Comparison of ENCODE assay signal across 20 cellular contexts in genomic region chr20:5070081-5070480, GRCh38. TPM values are rescaled to one million over a fixed set of nuclear protein-coding genes. Genes with fewer than 3 reads are reported as not detected.
DNase-seq lines count a peak whose midpoint lies in the region; ATAC-seq, FAIRE-seq and TF ChIP-seq lines count a peak whose summit lies in the region.
"Had no signal": no experiment of that assay in that cellular context is flagged by ENCODE, and none has a peak within 500 bp of the region (broad histone marks: within the 10 kb centered on the region; RNA-seq: fewer than 3 reads in every experiment).

No MANE protein-coding gene starts in this region.

- no peak for FAIRE-seq in HepG2 (lab: Jason Lieb, UNC)
- FAIRE-seq: G401.6, GM12892, GM19239 had no signal

- no peak overlapping the region for H3K4me3 ChIP-seq in HepG2 (replicated peaks in 1 of 3; ENCODE audit: insufficient read depth in 1 of 3, low read depth in 2 of 3, low read length in 3 of 3)
- no peak overlapping the region for H3K4me3 ChIP-seq in right lobe of liver
- H3K4me3 ChIP-seq: BLaER1 treated with 17β-estradiol and CSF1 and Interleukin-3, amounts not matched to agents 10 nM and 100 nM had no signal

- no peaks in the 10 kb centered on the region for H3K27me3 Mint-ChIP-seq in dendritic cell treated with granulocyte-macrophage colony-stimulating factor and Interleukin-4, amounts not matched to agents 40 ng/mL and 50 ng/mL, for 4 days
- no peaks in the 10 kb centered on the region for H3K27me3 Mint-ChIP-seq in chondrocyte (ENCODE audit: low read depth)
- H3K27me3 Mint-ChIP-seq: CD4-positive, CD25-positive, alpha-beta regulatory T cell had no signal

- no peak overlapping the region for H3K9ac ChIP-seq in HepG2 (ENCODE audit: insufficient read depth, low read depth, low read length)
- H3K9ac ChIP-seq: BLaER1 treated with 17β-estradiol and CSF1 and Interleukin-3, amounts not matched to agents 10 nM and 100 nM had no signal

- TF ChIP-seq CTCF in HepG2 (CRISPR knock-in tag; IDR thresholded peaks at IDR 0.05) (peak; percentile 64), right lobe of liver (IDR thresholded peaks at IDR 0.05) (no peak), chondrocyte (IDR thresholded peaks at IDR 0.05) (no peak)

- 78% methylated on average over 7 of the region's 7 CpGs for WGBS in HepG2 (ENCODE audit: low lambda C conversion rate)
- WGBS in right lobe of liver (ENCODE audit: insufficient coverage, low coverage, low lambda C conversion rate, missing lambda C conversion rate), result 93% methylated on average over 4 of the region's 7 CpGs

- H3K4me2 ChIP-seq in HepG2 (ENCODE audit: low read depth, low read length), result peak overlapping the region; percentile 26

- H3K36me3 ChIP-seq in HepG2 (replicated peaks in 1 of 2; ENCODE audit: control insufficient read depth in 1 of 2, insufficient read depth in 2 of 2, low read length in 2 of 2) (no peaks in the 10 kb centered on the region), right lobe of liver (no peaks in the 10 kb centered on the region)
- H3K36me3 ChIP-seq: BLaER1 treated with 17β-estradiol and CSF1 and Interleukin-3, amounts not matched to agents 10 nM and 100 nM had no signal

- TF ChIP-seq EP300 in HepG2 (IDR thresholded peaks at IDR 0.05; ENCODE audit: low read depth in 2 of 2, low read length in 2 of 2) (no peak), HepG2 (CRISPR knock-in tag; IDR thresholded peaks at IDR 0.05; ENCODE audit: borderline replicate concordance) (no peak)

- H2AFZ ChIP-seq in HepG2 (ENCODE audit: low read length), result no peak overlapping the region

- H3K4me3 Mint-ChIP-seq in dendritic cell treated with granulocyte-macrophage colony-stimulating factor and Interleukin-4, amounts not matched to agents 40 ng/mL and 50 ng/mL, for 4 days, result no peak overlapping the region
- no peak overlapping the region for H3K4me3 Mint-ChIP-seq in chondrocyte (ENCODE audit: unreplicated experiment)
- H3K4me3 Mint-ChIP-seq: CD4-positive, CD25-positive, alpha-beta regulatory T cell; H9 had no signal

- no TSS peak for BruUV-seq in HepG2 (replicated peaks; lab: Mats Ljungman, UMichigan)

- peaks cover 61% of the 10 kb centered on the region for H3K4me1 Mint-ChIP-seq in dendritic cell treated with granulocyte-macrophage colony-stimulating factor and Interleukin-4, amounts not matched to agents 40 ng/mL and 50 ng/mL, for 4 days (ENCODE audit: low read depth)
- H3K4me1 Mint-ChIP-seq in chondrocyte (ENCODE audit: low read depth), result peaks cover 32% of the 10 kb centered on the region
- H3K4me1 Mint-ChIP-seq: CD4-positive, CD25-positive, alpha-beta regulatory T cell had no signal

- peak; percentile 42; the same call in 1 of the 2 replicates for TF ChIP-seq RAD21 in HepG2 (CRISPR knock-in tag; IDR thresholded peaks at IDR 0.05)

- H3K36me3 Mint-ChIP-seq in dendritic cell treated with granulocyte-macrophage colony-stimulating factor and Interleukin-4, amounts not matched to agents 40 ng/mL and 50 ng/mL, for 4 days (ENCODE audit: low read depth), result no peaks in the 10 kb centered on the region
- no peaks in the 10 kb centered on the region for H3K36me3 Mint-ChIP-seq in chondrocyte (ENCODE audit: low read depth)

- H4K20me1 ChIP-seq in HepG2 (ENCODE audit: insufficient read depth, low read length), result no peaks in the 10 kb centered on the region
- H4K20me1 ChIP-seq: BLaER1 treated with 17β-estradiol and CSF1 and Interleukin-3, amounts not matched to agents 10 nM and 100 nM had no signal

- no peaks in the 10 kb centered on the region for H3K9me3 ChIP-seq in HepG2 (ENCODE audit: low read length)
- H3K9me3 ChIP-seq in right lobe of liver, result no peaks in the 10 kb centered on the region
- H3K9me3 ChIP-seq: BLaER1 treated with 17β-estradiol and CSF1 and Interleukin-3, amounts not matched to agents 10 nM and 100 nM had no signal

- no peak overlapping the region for H3K27ac ChIP-seq in HepG2 (ENCODE audit: extremely low read length, insufficient read depth, low read length)
- no peak overlapping the region for H3K27ac ChIP-seq in right lobe of liver
- H3K27ac ChIP-seq: BLaER1 treated with 17β-estradiol and CSF1 and Interleukin-3, amounts not matched to agents 10 nM and 100 nM had no signal

- POLR2A ChIA-PET in HepG2 (lab: Yijun Ruan, JAX), result no interaction called here

- peaks cover 60% of the 10 kb centered on the region for H3K4me1 ChIP-seq in HepG2 (ENCODE audit: insufficient read depth, low read length)
- peaks cover 0 to 10% (median 4%) of the 10 kb centered on the region in 4 donors for H3K4me1 ChIP-seq in right lobe of liver

- in situ Hi-C loops in HepG2 (cut with HindIII; ENCODE audit: extremely low pct_ligation_motif_present, low pct_unique_long_range_greater_than_20kb), result no loop called here

- no peak for TF ChIP-seq POLR2A in HepG2 (IDR thresholded peaks at IDR 0.05; ENCODE audit: insufficient read depth in 1 of 2, low read depth in 2 of 2, low read length in 2 of 2)
- no peak for TF ChIP-seq POLR2A in right lobe of liver (IDR thresholded peaks at IDR 0.05)

- ATAC-seq in HepG2 (no peak), right lobe of liver (no peak)

- peak; percentile 40 for DNase-seq in DMS53 (lab: John Stamatoyannopoulos, UW)
- no peak for DNase-seq in DMS53 treated with DMSO at 0.1 percent for 48 hours (lab: John Stamatoyannopoulos, UW; ENCODE audit: unreplicated experiment)
- no peak for DNase-seq in HepG2 (ENCODE audit: low spot score)
- DNase-seq in right lobe of liver, result no peak
- DNase-seq in chondrocyte (ENCODE audit: low spot score), result no peak
- no peak for DNase-seq in NK-92 (lab: John Stamatoyannopoulos, UW; ENCODE audit: unreplicated experiment)
- DNase-seq in activated naive CD4-positive, alpha-beta T cell treated with Interleukin-2 at 50 U/mL for 16 hours, result no peak
- DNase-seq: 8988T; ACHN; CD4-positive, CD25-positive, alpha-beta regulatory T cell; DMS79 treated with DMSO at 0.1 percent for 48 hours; EL; GOT3; H9; IMR-90 had no signal

- H3K27me3 ChIP-seq in HepG2 (ENCODE audit: control insufficient read depth in 1 of 2, insufficient read depth in 2 of 2, low read length in 2 of 2) (no peaks in the 10 kb centered on the region), right lobe of liver (no peaks in the 10 kb centered on the region)
- H3K27me3 ChIP-seq: BLaER1 treated with 17β-estradiol and CSF1 and Interleukin-3, amounts not matched to agents 10 nM and 100 nM had no signal

- intact Hi-C loops in HepG2 (cut with micrococcal nuclease; ENCODE audit: unreplicated experiment) (no loop called here), right lobe of liver (cut with DNase I) (no loop called here)
- intact Hi-C loops in dendritic cell treated with granulocyte-macrophage colony-stimulating factor and Interleukin-4, amounts not matched to agents 40 ng/mL and 50 ng/mL, for 4 days (cut with micrococcal nuclease), result no loop called here

- H3K9me3 Mint-ChIP-seq in dendritic cell treated with granulocyte-macrophage colony-stimulating factor and Interleukin-4, amounts not matched to agents 40 ng/mL and 50 ng/mL, for 4 days, result no peaks in the 10 kb centered on the region
- no peaks in the 10 kb centered on the region for H3K9me3 Mint-ChIP-seq in chondrocyte (ENCODE audit: low read depth)
- H3K9me3 Mint-ChIP-seq: H9 had no signal

- no peaks in the 10 kb centered on the region for H3K79me2 ChIP-seq in HepG2 (ENCODE audit: insufficient read depth, low read length)

- H3K27ac Mint-ChIP-seq in dendritic cell treated with granulocyte-macrophage colony-stimulating factor and Interleukin-4, amounts not matched to agents 40 ng/mL and 50 ng/mL, for 4 days, result peak overlapping the region; percentile 29
- H3K27ac Mint-ChIP-seq in chondrocyte (ENCODE audit: unreplicated experiment), result no peak overlapping the region
- H3K27ac Mint-ChIP-seq: CD4-positive, CD25-positive, alpha-beta regulatory T cell had no signal

- CTCF ChIA-PET in HepG2 (lab: Yijun Ruan, JAX; ENCODE audit: low intra/inter-chr PET ratio, low total read pairs), result no interaction called here

RNA-seq across cellular contexts. Expression of gene TMEM230, which starts 42.8 kb away (rescaled TPM):
- 158 and 192 TPM in 2 replicates for total RNA-seq in HepG2 (2016; rRNA removed; fragmentation: Illumina TruSeq; extraction: Trizol)
- 122 and 175 TPM in 2 replicates for total RNA-seq in HepG2 (2016; cell fraction: cytosol; rRNA removed; fragmentation: Illumina TruSeq; extraction: Trizol; ENCODE audit: low read depth)
- 162 and 186 TPM in 2 replicates for total RNA-seq in HepG2 (2016; cell fraction: insoluble cytoplasmic fraction; rRNA removed; fragmentation: Illumina TruSeq; extraction: Trizol)
- total RNA-seq in HepG2 (2016; cell fraction: membrane; rRNA removed; fragmentation: Illumina TruSeq; extraction: Trizol), result 303 and 344 TPM in 2 replicates
- total RNA-seq in HepG2 (2016; cell fraction: nucleus; rRNA removed; fragmentation: Illumina TruSeq; extraction: Trizol), result 81.6 and 92.8 TPM in 2 replicates
- 250 and 325 TPM in 2 replicates for polyA plus RNA-seq in HepG2 (2011; rRNA removed)
- polyA plus RNA-seq in HepG2 (2011; cell fraction: cytosol; rRNA removed), result 211 and 253 TPM in 2 replicates
- 57.2 and 73.6 TPM in 2 replicates for polyA plus RNA-seq in HepG2 (2011; cell fraction: nucleus; rRNA removed)
- polyA plus RNA-seq in HepG2 (2012), result 159 and 220 TPM in 2 replicates
- polyA plus RNA-seq in HepG2 (2016; cell fraction: cytosol; fragmentation: Illumina TruSeq; extraction: Trizol; ENCODE audit: low read depth), result 251 and 392 TPM in 2 replicates
- 347 and 364 TPM in 2 replicates for polyA plus RNA-seq in HepG2 (2016; cell fraction: insoluble cytoplasmic fraction; fragmentation: Illumina TruSeq; extraction: Trizol; ENCODE audit: low read depth)
- polyA plus RNA-seq in HepG2 (2016; cell fraction: membrane; fragmentation: Illumina TruSeq; extraction: Trizol; ENCODE audit: low read depth), result 489 and 569 TPM in 2 replicates
- 196 and 201 TPM in 2 replicates for polyA plus RNA-seq in HepG2 (2016; cell fraction: nucleus; fragmentation: Illumina TruSeq; extraction: Trizol; ENCODE audit: insufficient read depth, low read depth)
- polyA minus RNA-seq in HepG2 (2011; rRNA and poly(A)+ RNA removed; ENCODE audit: low replicate concordance), result 35.1 and 119 TPM in 2 replicates
- polyA minus RNA-seq in HepG2 (2011; cell fraction: cytosol; rRNA and poly(A)+ RNA removed), result 82.6 and 91.2 TPM in 2 replicates
- polyA minus RNA-seq in HepG2 (2011; cell fraction: nucleus; rRNA and poly(A)+ RNA removed), result 41.5 and 46.2 TPM in 2 replicates
- total RNA-seq in right lobe of liver, result 10 to 100 TPM; 60.5 to 88.1 (median 71.5) TPM
- 92.8 to 118 TPM (median 93.8 TPM) in 3 replicates for total RNA-seq in chondrocyte

RNA-seq across cellular contexts. Expression of gene PCNA, which starts 49.7 kb away (rescaled TPM):
- total RNA-seq in HepG2 (2016; rRNA removed; fragmentation: Illumina TruSeq; extraction: Trizol) (655 and 1,008 TPM in 2 replicates), right lobe of liver (10 to 100 TPM; 14.8 to 56.1 (median 16.1) TPM), chondrocyte (46.3 to 117 TPM (median 49.4 TPM) in 3 replicates)
- total RNA-seq in HepG2 (2016; cell fraction: cytosol; rRNA removed; fragmentation: Illumina TruSeq; extraction: Trizol; ENCODE audit: low read depth), result 98.8 and 107 TPM in 2 replicates
- 668 and 1,045 TPM in 2 replicates for total RNA-seq in HepG2 (2016; cell fraction: insoluble cytoplasmic fraction; rRNA removed; fragmentation: Illumina TruSeq; extraction: Trizol)
- 125 and 133 TPM in 2 replicates for total RNA-seq in HepG2 (2016; cell fraction: membrane; rRNA removed; fragmentation: Illumina TruSeq; extraction: Trizol)
- 265 and 280 TPM in 2 replicates for total RNA-seq in HepG2 (2016; cell fraction: nucleus; rRNA removed; fragmentation: Illumina TruSeq; extraction: Trizol)
- polyA plus RNA-seq in HepG2 (2011; rRNA removed), result 174 and 229 TPM in 2 replicates
- 262 and 317 TPM in 2 replicates for polyA plus RNA-seq in HepG2 (2011; cell fraction: cytosol; rRNA removed)
- 129 and 154 TPM in 2 replicates for polyA plus RNA-seq in HepG2 (2011; cell fraction: nucleus; rRNA removed)
- polyA plus RNA-seq in HepG2 (2012), result 119 and 185 TPM in 2 replicates
- polyA plus RNA-seq in HepG2 (2016; cell fraction: cytosol; fragmentation: Illumina TruSeq; extraction: Trizol; ENCODE audit: low read depth), result 44.9 and 46.3 TPM in 2 replicates
- polyA plus RNA-seq in HepG2 (2016; cell fraction: insoluble cytoplasmic fraction; fragmentation: Illumina TruSeq; extraction: Trizol; ENCODE audit: low read depth), result 1,031 and 1,115 TPM in 2 replicates
- 59.3 and 65.9 TPM in 2 replicates for polyA plus RNA-seq in HepG2 (2016; cell fraction: membrane; fragmentation: Illumina TruSeq; extraction: Trizol; ENCODE audit: low read depth)
- polyA plus RNA-seq in HepG2 (2016; cell fraction: nucleus; fragmentation: Illumina TruSeq; extraction: Trizol; ENCODE audit: insufficient read depth, low read depth), result 404 and 418 TPM in 2 replicates
- polyA minus RNA-seq in HepG2 (2011; rRNA and poly(A)+ RNA removed; ENCODE audit: low replicate concordance), result 287 and 339 TPM in 2 replicates
- polyA minus RNA-seq in HepG2 (2011; cell fraction: cytosol; rRNA and poly(A)+ RNA removed), result 119 and 149 TPM in 2 replicates
- polyA minus RNA-seq in HepG2 (2011; cell fraction: nucleus; rRNA and poly(A)+ RNA removed), result 61.0 and 63.3 TPM in 2 replicates

RNA-seq across cellular contexts. Expression of gene CDS2, which starts 56.7 kb away (rescaled TPM):
- 69.6 and 81.3 TPM in 2 replicates for total RNA-seq in HepG2 (2016; rRNA removed; fragmentation: Illumina TruSeq; extraction: Trizol)
- total RNA-seq in HepG2 (2016; cell fraction: cytosol; rRNA removed; fragmentation: Illumina TruSeq; extraction: Trizol; ENCODE audit: low read depth), result 29.8 and 34.6 TPM in 2 replicates
- total RNA-seq in HepG2 (2016; cell fraction: insoluble cytoplasmic fraction; rRNA removed; fragmentation: Illumina TruSeq; extraction: Trizol), result 67.6 and 76.1 TPM in 2 replicates
- total RNA-seq in HepG2 (2016; cell fraction: membrane; rRNA removed; fragmentation: Illumina TruSeq; extraction: Trizol), result 75.4 and 77.9 TPM in 2 replicates
- total RNA-seq in HepG2 (2016; cell fraction: nucleus; rRNA removed; fragmentation: Illumina TruSeq; extraction: Trizol), result 56.4 and 64.9 TPM in 2 replicates
- polyA plus RNA-seq in HepG2 (2011; rRNA removed), result 143 and 153 TPM in 2 replicates
- polyA plus RNA-seq in HepG2 (2011; cell fraction: cytosol; rRNA removed), result 73.9 and 132 TPM in 2 replicates
- 85.0 and 104 TPM in 2 replicates for polyA plus RNA-seq in HepG2 (2011; cell fraction: nucleus; rRNA removed)
- 48.6 and 65.3 TPM in 2 replicates for polyA plus RNA-seq in HepG2 (2012)
- polyA plus RNA-seq in HepG2 (2016; cell fraction: cytosol; fragmentation: Illumina TruSeq; extraction: Trizol; ENCODE audit: low read depth), result 29.3 and 38.2 TPM in 2 replicates
- polyA plus RNA-seq in HepG2 (2016; cell fraction: insoluble cytoplasmic fraction; fragmentation: Illumina TruSeq; extraction: Trizol; ENCODE audit: low read depth), result 50.6 and 50.7 TPM in 2 replicates
- polyA plus RNA-seq in HepG2 (2016; cell fraction: membrane; fragmentation: Illumina TruSeq; extraction: Trizol; ENCODE audit: low read depth), result 47.8 and 51.2 TPM in 2 replicates
- polyA plus RNA-seq in HepG2 (2016; cell fraction: nucleus; fragmentation: Illumina TruSeq; extraction: Trizol; ENCODE audit: insufficient read depth, low read depth), result 75.6 and 80.4 TPM in 2 replicates
- 57.4 and 273 TPM in 2 replicates for polyA minus RNA-seq in HepG2 (2011; rRNA and poly(A)+ RNA removed; ENCODE audit: low replicate concordance)
- 55.2 and 56.1 TPM in 2 replicates for polyA minus RNA-seq in HepG2 (2011; cell fraction: cytosol; rRNA and poly(A)+ RNA removed)
- 65.8 and 78.7 TPM in 2 replicates for polyA minus RNA-seq in HepG2 (2011; cell fraction: nucleus; rRNA and poly(A)+ RNA removed)
- total RNA-seq in right lobe of liver, result 10 to 100 TPM; 13.7 to 42.3 (median 31.6) TPM
- total RNA-seq in chondrocyte, result 33.0 to 46.9 TPM (median 42.9 TPM) in 3 replicates
